Comparison of ENCODE assay signal across 16 cellular contexts in genomic region chr1:33374336-33375105, GRCh38. TPM values are rescaled to one million over a fixed set of nuclear protein-coding genes. Genes with fewer than 3 reads are reported as not detected.
DNase-seq lines count a peak whose midpoint lies in the region; ATAC-seq, FAIRE-seq and TF ChIP-seq lines count a peak whose summit lies in the region.
"Had no signal": no experiment of that assay in that cellular context is flagged by ENCODE, and none has a peak within 500 bp of the region (broad histone marks: within the 10 kb centered on the region; RNA-seq: fewer than 3 reads in every experiment).

No MANE protein-coding gene starts in this region.

- TF ChIP-seq CTCF in Calu3 (IDR thresholded peaks at IDR 0.05; ENCODE audit: unreplicated experiment): no peak

- no peaks in the 10 kb centered on the region for H4K20me1 ChIP-seq in GM23248 (ENCODE audit: insufficient read depth)
- H4K20me1 ChIP-seq: BLaER1 had no signal

- H3K79me2 ChIP-seq in GM23248 (ENCODE audit: insufficient read depth): no peaks in the 10 kb centered on the region

- no peak overlapping the region for H3K4me2 ChIP-seq in GM23248 (ENCODE audit: unreplicated experiment)
- H3K4me2 ChIP-seq: BLaER1 had no signal

- whole genome bisulfite sequencing in GM23248 (ENCODE audit: low coverage in 1 of 2, low lambda C conversion rate in 2 of 2, missing lambda C conversion rate in 2 of 2), 2 experiments: 78 to 82% methylated on average over 5 of the region's 5 CpGs

- no TSS peak for BruUV-seq in Calu3 (replicated peaks; lab: Mats Ljungman, UMichigan)

- no peak overlapping the region for H3K27ac Mint-ChIP-seq in Calu3 (ENCODE audit: unreplicated experiment)

- H3K9me2 ChIP-seq in GM23248 (ENCODE audit: insufficient read depth): no peaks in the 10 kb centered on the region

- peak; percentile 64 for DNase-seq in GM23248
- DNase-seq in SJSA1 (ENCODE audit: low read depth in 1 of 2, low spot score in 2 of 2): peak in 1 of 2 experiments; percentile 58
- peak; percentile 85 for DNase-seq in fibroblast of peridontal ligament (ENCODE audit: extremely low read depth)
- no peak for DNase-seq in sciatic nerve (ENCODE audit: low spot score)
- no peak for DNase-seq in frontal cortex (ENCODE audit: low spot score in 2 of 2)
- no peak for DNase-seq in Calu3
- DNase-seq in stimulated activated CD8-positive, alpha-beta memory T cell treated with anti-CD3 and anti-CD28 coated beads, Interleukin-4, amount 100 ng/mL, for 48 hours: no peak
- DNase-seq in activated effector memory CD4-positive, alpha-beta T cell treated with anti-CD3 and anti-CD28 coated beads, Interleukin-2, amount 50 U/mL, for 16 hours: no peak
- DNase-seq: activated CD4-positive, alpha-beta T cell treated with anti-CD3 and anti-CD28 coated beads, Interleukin-2, amount 50 U/mL, for 4 hours; midbrain; NCI-H2029 treated with DMSO at 0.1 percent for 48 hours; pancreas; testis had no signal

- H3K36me3 ChIP-seq in GM23248 (ENCODE audit: low read depth) (no peaks in the 10 kb centered on the region), SJSA1 (peaks cover 3% of the 10 kb centered on the region; the same call in 1 of the 2 replicates)

- CTCF ChIA-PET in Calu3 (lab: Charles Lee): no interaction called here

- peak; percentile 41 for ATAC-seq in sciatic nerve

- H3K27me3 ChIP-seq in GM23248 (replicated peaks; ENCODE audit: insufficient read depth) (no peaks in the 10 kb centered on the region), SJSA1 (replicated peaks) (no peaks in the 10 kb centered on the region)
- H3K27me3 ChIP-seq: ascending aorta, BLaER1, pancreas, testis had no signal

- H3K4me1 ChIP-seq in GM23248 (ENCODE audit: insufficient read depth) (peaks cover 18% of the 10 kb centered on the region), SJSA1 (replicated peaks) (peaks cover 12% of the 10 kb centered on the region)
- H3K4me1 ChIP-seq: ascending aorta, BLaER1, testis had no signal

- peaks cover 2% of the 10 kb centered on the region for H3K4me1 Mint-ChIP-seq in Calu3 (ENCODE audit: low read depth, unreplicated experiment)

- H3K9ac ChIP-seq in GM23248: no peak overlapping the region
- H3K9ac ChIP-seq: BLaER1 had no signal

- H3K27ac ChIP-seq in GM23248: no peak overlapping the region
- peak overlapping the region; percentile 36; the same call in 1 of the 2 replicates for H3K27ac ChIP-seq in SJSA1
- H3K27ac ChIP-seq: ascending aorta, BLaER1, pancreas, testis had no signal

- in situ Hi-C loops in GM23248 (cut with MboI): loop anchor here (25.0 kb wide), 1 partner anchor 162 kb away; no protein-coding TSS in a partner anchor

- FAIRE-seq in frontal cortex (lab: Jason Lieb, UNC): no peak
- FAIRE-seq: islet of Langerhans, pancreas had no signal

- no peaks in the 10 kb centered on the region for H3K36me3 Mint-ChIP-seq in Calu3 (ENCODE audit: insufficient read depth, unreplicated experiment)

- H2AFZ ChIP-seq in GM23248: no peak overlapping the region

- intact Hi-C loops in sciatic nerve (cut with DNase I): loop anchor here (10.0 kb wide), 1 partner anchor 90 kb away; no protein-coding TSS in a partner anchor
- intact Hi-C loops in Calu3 (cut with micrococcal nuclease; ENCODE audit: unreplicated experiment): no loop called here

- no peak overlapping the region for H3K4me3 Mint-ChIP-seq in Calu3 (ENCODE audit: low read depth, unreplicated experiment)

- H3K9me3 ChIP-seq in GM23248 (ENCODE audit: low read depth): no peaks in the 10 kb centered on the region
- no peaks in the 10 kb centered on the region for H3K9me3 ChIP-seq in SJSA1 (replicated peaks)
- H3K9me3 ChIP-seq: ascending aorta, BLaER1, pancreas, testis had no signal

- peaks cover 6% of the 10 kb centered on the region; the same call in 1 of the 2 replicates for H3F3A ChIP-seq in GM23248 (ENCODE audit: insufficient read depth)

- H3K4me3 ChIP-seq in GM23248 (no peak overlapping the region), SJSA1 (no peak overlapping the region)
- H3K4me3 ChIP-seq: ascending aorta, BLaER1, pancreas, testis had no signal

- H3K9me3 Mint-ChIP-seq in Calu3 (ENCODE audit: low read depth, unreplicated experiment): no peaks in the 10 kb centered on the region

- H3K27me3 Mint-ChIP-seq in Calu3 (ENCODE audit: unreplicated experiment): peaks cover 7% of the 10 kb centered on the region

RNA-seq across cellular contexts. Expression of gene A3GALT2, which starts 53.6 kb away (rescaled TPM):
- total RNA-seq in GM23248 (2014; rRNA removed; shearing (Covaris generic)): not detected in 2 replicates
- polyA plus RNA-seq in GM23248 (2016; fragmentation: Nextera tagmentation; extraction: Ambion mirVana): not detected in 2 replicates
- not detected in 2 replicates for total RNA-seq in SJSA1 (2014; rRNA removed; shearing (Covaris generic))
- not detected for total RNA-seq in sciatic nerve
- not detected for total RNA-seq in frontal cortex
- 0.61 TPM in 1 of 2 replicates, not detected in the other for total RNA-seq in Calu3 (2022)
- total RNA-seq: ascending aorta, pancreas had no signal

RNA-seq across cellular contexts. Expression of gene PHC2, which starts 56.4 kb away (rescaled TPM):
- 74.7 and 82.2 TPM in 2 replicates for total RNA-seq in GM23248 (2014; rRNA removed; shearing (Covaris generic))
- polyA plus RNA-seq in GM23248 (2016; fragmentation: Nextera tagmentation; extraction: Ambion mirVana): 15.1 and 15.4 TPM in 2 replicates
- total RNA-seq in SJSA1 (2014; rRNA removed; shearing (Covaris generic)): 88.1 and 92.8 TPM in 2 replicates
- 109 TPM for total RNA-seq in sciatic nerve
- total RNA-seq in frontal cortex: 35.5 TPM
- total RNA-seq in Calu3 (2022): 54.2 and 59.5 TPM in 2 replicates

Comparison
In these comparisons a context has a peak if more than half of its experiments do, and no peak if none do; other contexts are left out.
1. DNase-seq: peak in GM23248 (single experiment) and fibroblast of peridontal ligament (single experiment); none in sciatic nerve (single experiment), frontal cortex (0 of 2), Calu3 (single experiment), stimulated activated CD8-positive, alpha-beta memory T cell treated with anti-CD3 and anti-CD28 coated beads, Interleukin-4, amount 100 ng/mL, for 48 hours (single experiment) and activated effector memory CD4-positive, alpha-beta T cell treated with anti-CD3 and anti-CD28 coated beads, Interleukin-2, amount 50 U/mL, for 16 hours (single experiment).